In genomic region chr14:68792022-68792829, GRCh38 we compare ENCODE assay signal across 8 cellular contexts. TPM values are rescaled to one million over a fixed set of nuclear protein-coding genes. Genes with fewer than 3 reads are reported as not detected.
A peak's percentile ranks its signal among the peaks of the same experiment; 100 is the strongest.
DNase-seq lines count a peak whose midpoint lies in the region; ATAC-seq and TF ChIP-seq lines count a peak whose summit lies in the region.

No MANE protein-coding gene starts in this region.

- no peaks in the 10 kb centered on the region for H3K9me3 ChIP-seq in iPS-15b (ENCODE audit: control insufficient read depth, insufficient read depth, low read length)

- peak overlapping the region; percentile 95 for H3K27ac ChIP-seq in ACC112 (ENCODE audit: low read depth, low read length)
- H3K27ac ChIP-seq in HL-60 (replicated peaks) = no peak overlapping the region

- no peak for TF ChIP-seq CTCF in HL-60 (IDR thresholded peaks at IDR 0.05; ENCODE audit: insufficient read depth, low read length)

- no peaks in the 10 kb centered on the region for H3K9me3 Mint-ChIP-seq in activated naive CD4-positive, alpha-beta T cell treated with anti-CD3 and anti-CD28 coated beads, Interleukin-2, amount 50 U/mL, for 72 hours

- H3K27me3 ChIP-seq in ACC112 (ENCODE audit: insufficient read depth, low read length) (no peaks in the 10 kb centered on the region), HL-60 (ENCODE audit: insufficient read depth, poor library complexity, severe bottlenecking) (peaks cover 17% of the 10 kb centered on the region), iPS-15b (ENCODE audit: control insufficient read depth, insufficient read depth, low read length) (no peaks in the 10 kb centered on the region)

- H3K9ac ChIP-seq in iPS-15b (ENCODE audit: low read depth, low read length) = peak overlapping the region; percentile 99

- no peak overlapping the region for H2AFZ ChIP-seq in ACC112 (ENCODE audit: low read length, unreplicated experiment)

- peaks cover 49 to 55% of the 10 kb centered on the region in 2 donors for H3K36me3 Mint-ChIP-seq in activated naive CD4-positive, alpha-beta T cell treated with anti-CD3 and anti-CD28 coated beads, Interleukin-2, amount 50 U/mL, for 72 hours

- no peak for ATAC-seq in activated naive CD4-positive, alpha-beta T cell treated with anti-CD3 and anti-CD28 coated beads, Interleukin-2, amount 50 U/mL, for 72 hours

- peak overlapping the region; percentile 96 for H3K4me3 ChIP-seq in ACC112 (ENCODE audit: low read depth, low read length)
- H3K4me3 ChIP-seq in HL-60 (replicated peaks; ENCODE audit: insufficient read depth, low read length) = peak overlapping the region; percentile 14; the same call in 1 of the 2 replicates
- peak overlapping the region; percentile 100 for H3K4me3 ChIP-seq in iPS-15b (ENCODE audit: low read depth, low read length)

- DNase-seq in HL-60 (ENCODE audit: low read depth in 1 of 2, low spot score in 1 of 2) = no peak
- peak in 1 of 2 donors; percentile 36 for DNase-seq in activated naive CD4-positive, alpha-beta T cell treated with anti-CD3 and anti-CD28 coated beads, Interleukin-2, amount 50 U/mL, for 72 hours (ENCODE audit: low spot score in 2 of 2)
- DNase-seq in stimulated activated CD8-positive, alpha-beta memory T cell treated with anti-CD3 and anti-CD28 coated beads, Interleukin-4, amount 100 ng/mL, for 48 hours = peak; percentile 64
- DNase-seq in AML-193 (lab: John Stamatoyannopoulos, UW) = no peak
- DNase-seq in NCI-H2029 treated with DMSO at 0.1 percent for 48 hours (lab: John Stamatoyannopoulos, UW) = no peak
- DNase-seq in kidney glomerular epithelial cell (lab: John Stamatoyannopoulos, UW) = no peak

- peak overlapping the region; percentile 98 to 100 for H3K27ac Mint-ChIP-seq in activated naive CD4-positive, alpha-beta T cell treated with anti-CD3 and anti-CD28 coated beads, Interleukin-2, amount 50 U/mL, for 72 hours

- peaks cover 72% of the 10 kb centered on the region for H3K79me2 ChIP-seq in ACC112 (ENCODE audit: control insufficient read depth, insufficient read depth, low read length, unreplicated experiment)

- H3K4me1 ChIP-seq in ACC112 (ENCODE audit: control insufficient read depth, insufficient read depth, low read length, unreplicated experiment) (peaks cover 17% of the 10 kb centered on the region), iPS-15b (ENCODE audit: control insufficient read depth, insufficient read depth, low read length) (peaks cover 9% of the 10 kb centered on the region)

- H3K36me3 ChIP-seq in ACC112 (ENCODE audit: insufficient read depth, low read length) (peaks cover 46% of the 10 kb centered on the region), iPS-15b (ENCODE audit: control insufficient read depth, insufficient read depth, low read length) (peaks cover 23% of the 10 kb centered on the region)

RNA-seq across cellular contexts. Expression of gene ZFP36L1, which starts 0.6 kb away (rescaled TPM):
- 100 to 1,000 TPM in 1 of 2 donors, 10 to 100 TPM in 1; 73.4 to 158 TPM for total RNA-seq in activated naive CD4-positive, alpha-beta T cell treated with anti-CD3 and anti-CD28 coated beads, Interleukin-2, amount 50 U/mL, for 72 hours

Comparison
In these comparisons a context has a peak if more than half of its experiments do, and no peak if none do; other contexts are left out.
1. H3K4me3 ChIP-seq: peak in every context shown above with its lines; median percentile 100 in iPS-15b; 96 in ACC112; 14 in HL-60.